In genomic region chr15:101772921-101773320, GRCh38 we compare ENCODE assay signal across 27 cellular contexts. TPM values are rescaled to one million over a fixed set of nuclear protein-coding genes. Genes with fewer than 3 reads are reported as not detected.
"Had no signal": no experiment of that assay in that cellular context is flagged by ENCODE, and none has a peak within 500 bp of the region (broad histone marks: within the 10 kb centered on the region; RNA-seq: fewer than 3 reads in every experiment).

No MANE protein-coding gene starts in this region.

- H3K4me3 ChIP-seq: PC-9, SJCRH30, SK-N-MC had no signal

- H3K27me3 ChIP-seq: SJCRH30 had no signal

- ATAC-seq: Panc1, Right ventricle myocardium inferior, SK-N-SH treated with all-trans-retinoic acid at 6 μM for 48 hours had no signal

- H3K9me3 ChIP-seq: SJCRH30 had no signal

- DNase-seq: Karpas-422, KBM-7, MM.1S, MV-4-11, NCI-H1092, NCI-H1436 treated with DMSO at 0.1 percent for 48 hours, NCI-H1694 treated with DMSO at 0.1 percent for 48 hours, NCI-H187 treated with DMSO at 0.1 percent for 48 hours, NCI-H2029, NCI-H2227 treated with DMSO at 0.1 percent for 48 hours, NCI-H446 treated with DMSO at 0.1 percent for 48 hours, NCI-H510A, PC-9, SHP77, SIG-M5, SJCRH30 had no signal

- H3K4me1 ChIP-seq: SJCRH30 had no signal

- H3K36me3 ChIP-seq: SJCRH30 had no signal

- H3K27ac ChIP-seq: KMS-11, PC-9, RWPE1, SJCRH30, SK-N-MC had no signal

RNA-seq across cellular contexts. Expression of gene OR4F6, which starts 30.4 kb away (rescaled TPM):
- total RNA-seq: LHCN-M2, MCF 10A, OCI-LY7, PC-9, Right ventricle myocardium inferior, RPMI7951, SJCRH30, SK-MEL-5 had no signal

RNA-seq across cellular contexts. Expression of gene OR4F15, which starts 39.1 kb away (rescaled TPM):
- total RNA-seq: LHCN-M2, MCF 10A, OCI-LY7, PC-9, Right ventricle myocardium inferior, SJCRH30 had no signal
